In genomic region chr1:37763791-37764741, GRCh38 we compare ENCODE assay signal across 8 cellular contexts. TPM values are rescaled to one million over a fixed set of nuclear protein-coding genes. Genes with fewer than 3 reads are reported as not detected.
DNase-seq lines count a peak whose midpoint lies in the region; ATAC-seq and TF ChIP-seq lines count a peak whose summit lies in the region.

No MANE protein-coding gene starts in this region.

- H3K9ac ChIP-seq in mesenchymal stem cell (ENCODE audit: low read length) = no peak overlapping the region

- 22% methylated on average over 50 of the region's 51 CpGs for WGBS in mesenchymal stem cell

- no peak overlapping the region for H3K27ac ChIP-seq in mesenchymal stem cell (ENCODE audit: low read length, poor library complexity, severe bottlenecking)

- no peak for TF ChIP-seq CTCF in GM13977 (IDR thresholded peaks at IDR 0.05; ENCODE audit: extremely low read depth, insufficient read depth, missing control alignments)

- in situ Hi-C loops in GM13977 (cut with MboI; ENCODE audit: low pct_unique_long_range_greater_than_20kb, low sequenced_read_pairs, unreplicated experiment) = no loop called here

- no peak overlapping the region for H3K18ac ChIP-seq in mesenchymal stem cell (ENCODE audit: low read depth in 1 of 2, low read length in 2 of 2)

- no peak overlapping the region for H3K4ac ChIP-seq in mesenchymal stem cell (ENCODE audit: low read depth in 1 of 2, low read length in 2 of 2)

- no peak overlapping the region for H2BK5ac ChIP-seq in mesenchymal stem cell (ENCODE audit: low read depth, low read length, poor library complexity, severe bottlenecking)

- H3K79me1 ChIP-seq in mesenchymal stem cell (replicated peaks; ENCODE audit: low read length, poor library complexity, severe bottlenecking) = no peaks in the 10 kb centered on the region

- H2BK120ac ChIP-seq in mesenchymal stem cell (ENCODE audit: low read depth, low read length) = no peak overlapping the region

- no peak overlapping the region for H2AK5ac ChIP-seq in mesenchymal stem cell (ENCODE audit: low read length, severe bottlenecking)

- no peak overlapping the region for H2BK12ac ChIP-seq in mesenchymal stem cell (ENCODE audit: low read length in 2 of 2)

- H3K23ac ChIP-seq in mesenchymal stem cell (ENCODE audit: low read length in 2 of 2) = peak overlapping the region in 1 of 2 experiments; percentile 9

- no peak overlapping the region for H3K4me2 ChIP-seq in mesenchymal stem cell (ENCODE audit: low read length, poor library complexity, severe bottlenecking)

- no peak for ATAC-seq in GM21723 (IDR thresholded peaks at IDR 0.05; ENCODE audit: unreplicated experiment)

- no peak overlapping the region for H3K14ac ChIP-seq in mesenchymal stem cell (ENCODE audit: low read length in 2 of 2)

- H3K27me3 ChIP-seq in mesenchymal stem cell (ENCODE audit: control insufficient read depth in 1 of 2, insufficient read depth in 1 of 2, low read length in 2 of 2) = peaks cover 84% of the 10 kb centered on the region in 2 experiments

- no peak overlapping the region for H4K91ac ChIP-seq in mesenchymal stem cell (ENCODE audit: low read length)

- H3K4me3 ChIP-seq in mesenchymal stem cell (ENCODE audit: insufficient read depth in 1 of 2, low read depth in 1 of 2, low read length in 2 of 2) = no peak overlapping the region

- no peak overlapping the region for H2BK15ac ChIP-seq in mesenchymal stem cell (ENCODE audit: low read depth, poor library complexity, severe bottlenecking)

- DNase-seq in GM13977 (ENCODE audit: low spot score) (peak; percentile 70), NCI-H2227 treated with DMSO at 0.1 percent for 48 hours (lab: John Stamatoyannopoulos, UW) (peak; percentile 20), astrocyte of the hippocampus (ENCODE audit: low read depth, low spot score) (peak; percentile 82), mesenchymal stem cell (peak; percentile 43), NK-92 (lab: John Stamatoyannopoulos, UW; ENCODE audit: unreplicated experiment) (no peak), NCI-H2029 treated with DMSO at 0.1 percent for 48 hours (lab: John Stamatoyannopoulos, UW) (no peak), cortex of kidney (lab: John Stamatoyannopoulos, UW) (no peak)

- no peak overlapping the region for H2AFZ ChIP-seq in mesenchymal stem cell (ENCODE audit: low read depth, low read length)

- H3K9me3 ChIP-seq in mesenchymal stem cell (ENCODE audit: control insufficient read depth, low read length) = no peaks in the 10 kb centered on the region

- no peak overlapping the region for H4K8ac ChIP-seq in mesenchymal stem cell (ENCODE audit: low read length)

- peaks cover 3% of the 10 kb centered on the region for H3K4me1 ChIP-seq in mesenchymal stem cell (ENCODE audit: control insufficient read depth, insufficient read depth, low read depth, low read length)

- peaks cover 0 to 3% of the 10 kb centered on the region in 2 experiments for H3K36me3 ChIP-seq in mesenchymal stem cell (ENCODE audit: control insufficient read depth in 1 of 2, insufficient read depth in 2 of 2, low read depth in 1 of 2, low read length in 2 of 2)

RNA-seq across cellular contexts. Expression of gene EPHA10, which starts 0.9 kb away (rescaled TPM):
- polyA plus RNA-seq in mesenchymal stem cell (2013, experiment 1 of 2) = not detected
- under 0.01 TPM for polyA plus RNA-seq in mesenchymal stem cell (2013, experiment 2 of 2)

RNA-seq across cellular contexts. Expression of gene MANEAL, which starts 29.6 kb away (rescaled TPM):
- 0.32 TPM for polyA plus RNA-seq in mesenchymal stem cell (2013, experiment 1 of 2)
- polyA plus RNA-seq in mesenchymal stem cell (2013, experiment 2 of 2) = 0.33 TPM

RNA-seq across cellular contexts. Expression of gene C1orf122, which starts 43.5 kb away (rescaled TPM):
- 60.3 TPM for polyA plus RNA-seq in mesenchymal stem cell (2013, experiment 1 of 2)
- polyA plus RNA-seq in mesenchymal stem cell (2013, experiment 2 of 2) = 61.7 TPM

RNA-seq across cellular contexts. Expression of gene YRDC, which starts 43.9 kb away (rescaled TPM):
- polyA plus RNA-seq in mesenchymal stem cell (2013, experiment 1 of 2) = 10.6 TPM
- 10.4 TPM for polyA plus RNA-seq in mesenchymal stem cell (2013, experiment 2 of 2)

Comparison
In these comparisons a context has a peak if more than half of its experiments do, and no peak if none do; other contexts are left out.
1. DNase-seq: peak in GM13977 (single experiment), NCI-H2227 treated with DMSO at 0.1 percent for 48 hours (single experiment), astrocyte of the hippocampus (single experiment) and mesenchymal stem cell (single experiment); none in NK-92 (single experiment), NCI-H2029 treated with DMSO at 0.1 percent for 48 hours (single experiment) and cortex of kidney (single experiment).